ENCODE assay signal across 10 cellular contexts in the genomic region with DNA sequence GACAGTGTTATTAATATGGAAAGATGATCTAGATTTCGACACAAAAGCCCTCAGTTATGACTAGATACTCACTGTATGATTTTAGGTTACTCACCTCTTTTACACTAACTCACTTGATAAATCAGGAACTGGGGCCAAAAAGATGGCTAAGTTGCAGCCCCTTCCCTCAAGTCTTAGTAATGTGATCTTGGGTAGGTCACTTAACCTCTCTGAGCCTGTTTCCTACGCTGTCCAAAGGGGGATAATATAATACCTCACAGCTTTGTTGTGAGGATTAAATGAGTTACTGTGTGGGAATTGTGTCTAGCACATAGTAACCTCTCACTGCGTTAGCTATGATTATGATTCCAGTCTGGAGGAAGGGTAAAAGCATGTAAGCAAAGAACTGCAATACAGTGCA. TPM values are rescaled to one million over a fixed set of nuclear protein-coding genes. Genes with fewer than 3 reads are reported as not detected.
DNase-seq lines count a peak whose midpoint lies in the region; ATAC-seq and TF ChIP-seq lines count a peak whose summit lies in the region.
"Had no signal": no experiment of that assay in that cellular context is flagged by ENCODE, and none has a peak within 500 bp of the region (broad histone marks: within the 10 kb centered on the region; RNA-seq: fewer than 3 reads in every experiment).

No MANE protein-coding gene starts in this region.

- peaks cover 100% of the 10 kb centered on the region for H3K79me2 ChIP-seq in Karpas-422 (ENCODE audit: low read length)
- peaks cover 85% of the 10 kb centered on the region for H3K79me2 ChIP-seq in neural cell (replicated peaks; ENCODE audit: insufficient read depth, low read length)

- peaks cover 15% of the 10 kb centered on the region for H3K27me3 Mint-ChIP-seq in brain

- no peak for ATAC-seq in GM18505 (IDR thresholded peaks at IDR 0.05; ENCODE audit: unreplicated experiment)

- no peak for TF ChIP-seq CTCF in GM06990 (IDR thresholded peaks at IDR 0.05; ENCODE audit: insufficient read depth, low read length, poor library complexity, severe bottlenecking)
- TF ChIP-seq CTCF in brain (conservative IDR thresholded peaks at IDR 0.05): no peak
- no peak for TF ChIP-seq CTCF in neural cell (IDR thresholded peaks at IDR 0.05; ENCODE audit: poor library complexity, severe bottlenecking)

- peak overlapping the region; percentile 30 to 96 (median 63) for H3K27ac Mint-ChIP-seq in brain

- H3K27me3 ChIP-seq in GM06990 (replicated peaks; ENCODE audit: control insufficient read depth, insufficient read depth, low read length) (no peaks in the 10 kb centered on the region), Karpas-422 (ENCODE audit: low read length) (no peaks in the 10 kb centered on the region), neural cell (ENCODE audit: insufficient read depth, low read depth, low read length) (no peaks in the 10 kb centered on the region)
- H3K27me3 ChIP-seq: neutrophil had no signal

- peaks cover 4% of the 10 kb centered on the region for H3K36me3 ChIP-seq in GM06990 (ENCODE audit: control insufficient read depth, insufficient read depth, low read length)
- H3K36me3 ChIP-seq in Karpas-422 (ENCODE audit: insufficient read depth, low read length): peaks cover 21% of the 10 kb centered on the region; the same call in 1 of the 2 replicates
- no peaks in the 10 kb centered on the region for H3K36me3 ChIP-seq in neural cell (ENCODE audit: insufficient read depth, low read length)

- H3K9me2 ChIP-seq in Karpas-422 (replicated peaks; ENCODE audit: insufficient read depth, low read length): no peaks in the 10 kb centered on the region
- H3K9me2 ChIP-seq in neural cell (ENCODE audit: insufficient read depth, low read length): no peaks in the 10 kb centered on the region

- peaks cover 4% of the 10 kb centered on the region; the same call in 1 of the 2 replicates for H4K20me1 ChIP-seq in Karpas-422 (ENCODE audit: insufficient read depth, low read depth, low read length)
- no peaks in the 10 kb centered on the region for H4K20me1 ChIP-seq in neural cell (ENCODE audit: insufficient read depth)

- H3K4me3 Mint-ChIP-seq in brain: peak overlapping the region; percentile 94 to 98 (median 96)

- H3K9me3 Mint-ChIP-seq in brain: peaks cover 0 to 7% (median 3%) of the 10 kb centered on the region in 5 experiments

- no peak overlapping the region for H2AFZ ChIP-seq in Karpas-422 (ENCODE audit: low read length)
- H2AFZ ChIP-seq in neural cell (ENCODE audit: low read depth, low read length): no peak overlapping the region

- H3K9me3 ChIP-seq in Karpas-422 (ENCODE audit: low read length): no peaks in the 10 kb centered on the region
- no peaks in the 10 kb centered on the region for H3K9me3 ChIP-seq in neural cell (ENCODE audit: low read length)
- H3K9me3 ChIP-seq: neutrophil had no signal

- H3K9ac ChIP-seq in Karpas-422 (ENCODE audit: low read length) (peak overlapping the region; percentile 98), neural cell (ENCODE audit: low read length) (no peak overlapping the region)

- H3F3A ChIP-seq in neural cell (ENCODE audit: insufficient read depth, low read length, poor library complexity, severe bottlenecking): no peaks in the 10 kb centered on the region

- TF ChIP-seq EP300 in neural cell (conservative IDR thresholded peaks at IDR 0.05; ENCODE audit: poor library complexity, severe bottlenecking): no peak

- peaks cover 70% of the 10 kb centered on the region for H3K4me1 Mint-ChIP-seq in brain

- peak overlapping the region; percentile 96 for H3K4me2 ChIP-seq in Karpas-422 (ENCODE audit: low read depth, low read length, poor library complexity, severe bottlenecking)
- H3K4me2 ChIP-seq in neural cell (ENCODE audit: low read length): no peak overlapping the region

- TF ChIP-seq POLR2A in GM18505 (IDR thresholded peaks at IDR 0.05; ENCODE audit: borderline replicate concordance, extremely low read depth, insufficient read depth, insufficient read length): no peak

- peaks cover 47% of the 10 kb centered on the region for H3K4me1 ChIP-seq in Karpas-422 (ENCODE audit: low read length)

- no peak for TF ChIP-seq RAD21 in neural cell (conservative IDR thresholded peaks at IDR 0.05)

- peaks cover 53% of the 10 kb centered on the region for H3K36me3 Mint-ChIP-seq in brain

- no peak for DNase-seq in GM06990 (ENCODE audit: extremely low read depth, insufficient read length)
- DNase-seq in Karpas-422: peak; percentile 48
- DNase-seq in stimulated activated CD4-positive, alpha-beta T cell treated with anti-CD3 and anti-CD28 coated beads, Interleukin-4, amount 100 ng/mL, for 4 hours: no peak
- no peak for DNase-seq in OCI-M2 (lab: John Stamatoyannopoulos, UW; ENCODE audit: unreplicated experiment)
- DNase-seq: GF-D8, hippocampal formation had no signal

- H3K4me3 ChIP-seq in GM06990 (replicated peaks; ENCODE audit: low read depth, low read length) (peak overlapping the region; percentile 97), Karpas-422 (ENCODE audit: low read length) (peak overlapping the region; percentile 96), neural cell (ENCODE audit: low read length) (peak overlapping the region; percentile 87)

- H3K27ac ChIP-seq in Karpas-422 (ENCODE audit: low read length) (peak overlapping the region; percentile 46; the same call in 1 of the 2 replicates), neural cell (ENCODE audit: low read length) (no peak overlapping the region)

TF ChIP-seq in neural cell, 6 proteins besides CTCF, POLR2A, EP300 and RAD21:
- TF ChIP-seq EZH2 (IDR thresholded peaks at IDR 0.05; ENCODE audit: borderline replicate concordance, insufficient read depth, low read length, poor library complexity, severe bottlenecking) (no peak), POLR2AphosphoS5 (IDR thresholded peaks at IDR 0.05) (no peak), MXI1 (conservative IDR thresholded peaks at IDR 0.05; ENCODE audit: poor library complexity, severe bottlenecking) (no peak), TAF1 (IDR thresholded peaks at IDR 0.05; ENCODE audit: low read depth) (no peak), SMC3 (conservative IDR thresholded peaks at IDR 0.05; ENCODE audit: poor library complexity) (no peak)
- TF ChIP-seq, protein P1, sequence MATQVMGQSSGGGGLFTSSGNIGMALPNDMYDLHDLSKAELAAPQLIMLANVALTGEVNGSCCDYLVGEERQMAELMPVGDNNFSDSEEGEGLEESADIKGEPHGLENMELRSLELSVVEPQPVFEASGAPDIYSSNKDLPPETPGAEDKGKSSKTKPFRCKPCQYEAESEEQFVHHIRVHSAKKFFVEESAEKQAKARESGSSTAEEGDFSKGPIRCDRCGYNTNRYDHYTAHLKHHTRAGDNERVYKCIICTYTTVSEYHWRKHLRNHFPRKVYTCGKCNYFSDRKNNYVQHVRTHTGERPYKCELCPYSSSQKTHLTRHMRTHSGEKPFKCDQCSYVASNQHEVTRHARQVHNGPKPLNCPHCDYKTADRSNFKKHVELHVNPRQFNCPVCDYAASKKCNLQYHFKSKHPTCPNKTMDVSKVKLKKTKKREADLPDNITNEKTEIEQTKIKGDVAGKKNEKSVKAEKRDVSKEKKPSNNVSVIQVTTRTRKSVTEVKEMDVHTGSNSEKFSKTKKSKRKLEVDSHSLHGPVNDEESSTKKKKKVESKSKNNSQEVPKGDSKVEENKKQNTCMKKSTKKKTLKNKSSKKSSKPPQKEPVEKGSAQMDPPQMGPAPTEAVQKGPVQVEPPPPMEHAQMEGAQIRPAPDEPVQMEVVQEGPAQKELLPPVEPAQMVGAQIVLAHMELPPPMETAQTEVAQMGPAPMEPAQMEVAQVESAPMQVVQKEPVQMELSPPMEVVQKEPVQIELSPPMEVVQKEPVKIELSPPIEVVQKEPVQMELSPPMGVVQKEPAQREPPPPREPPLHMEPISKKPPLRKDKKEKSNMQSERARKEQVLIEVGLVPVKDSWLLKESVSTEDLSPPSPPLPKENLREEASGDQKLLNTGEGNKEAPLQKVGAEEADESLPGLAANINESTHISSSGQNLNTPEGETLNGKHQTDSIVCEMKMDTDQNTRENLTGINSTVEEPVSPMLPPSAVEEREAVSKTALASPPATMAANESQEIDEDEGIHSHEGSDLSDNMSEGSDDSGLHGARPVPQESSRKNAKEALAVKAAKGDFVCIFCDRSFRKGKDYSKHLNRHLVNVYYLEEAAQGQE (IDR thresholded peaks at IDR 0.05; ENCODE audit: borderline replicate concordance): no peak

RNA-seq across cellular contexts. Expression of gene TTI1, which starts 1.3 kb away (rescaled TPM):
- 22.7 and 38.3 TPM in 2 replicates for total RNA-seq in Karpas-422 (2014; rRNA removed; shearing (Covaris generic); ENCODE audit: low replicate concordance)
- polyA plus RNA-seq in brain (ENCODE audit: insufficient read depth, low read depth, low replicate concordance): 30.7 TPM
- polyA plus RNA-seq in neural cell: 17.5 and 20.0 TPM in 2 replicates
- polyA minus RNA-seq in neural cell: 39.4 and 42.9 TPM in 2 replicates

RNA-seq across cellular contexts. Expression of gene RPRD1B, which starts 1.6 kb away (rescaled TPM):
- total RNA-seq in Karpas-422 (2014; rRNA removed; shearing (Covaris generic); ENCODE audit: low replicate concordance): 20.3 and 68.2 TPM in 2 replicates
- polyA plus RNA-seq in brain (ENCODE audit: insufficient read depth, low read depth, low replicate concordance): 24.2 TPM
- polyA plus RNA-seq in neural cell: 22.1 and 23.4 TPM in 2 replicates
- polyA minus RNA-seq in neural cell: 50.9 and 55.3 TPM in 2 replicates
